ENCODE assay signal across 8 cellular contexts in genomic region chr18:12657849-12658829, GRCh38. TPM values are rescaled to one million over a fixed set of nuclear protein-coding genes. Genes with fewer than 3 reads are reported as not detected.
DNase-seq lines count a peak whose midpoint lies in the region; ATAC-seq and TF ChIP-seq lines count a peak whose summit lies in the region.

SPIRE1 (minus strand) TSS chr18:12658107; CDS start chr18:12657866, 241 bp downstream.

- no peaks in the 10 kb centered on the region for H3K36me3 ChIP-seq in endodermal cell (ENCODE audit: control insufficient read depth, insufficient read depth, low read length)
- H3K36me3 ChIP-seq in mesenchymal stem cell (ENCODE audit: control insufficient read depth in 1 of 2, insufficient read depth in 2 of 2, low read depth in 1 of 2, low read length in 2 of 2), result peaks cover 0 to 7% of the 10 kb centered on the region in 2 experiments

- H2BK5ac ChIP-seq in mesenchymal stem cell (ENCODE audit: low read depth, low read length, poor library complexity, severe bottlenecking), result no peak within 1 kb of the TSS

- H3K27me3 ChIP-seq in endodermal cell (ENCODE audit: control insufficient read depth, insufficient read depth, low read length, poor library complexity, severe bottlenecking) (peaks cover 18% of the 10 kb centered on the region), mesenchymal stem cell (ENCODE audit: control insufficient read depth in 1 of 2, insufficient read depth in 1 of 2, low read length in 2 of 2) (no peaks in the 10 kb centered on the region)

- peak within 1 kb of the TSS; percentile 85 for H2BK120ac ChIP-seq in mesenchymal stem cell (ENCODE audit: low read depth, low read length)

- peak; percentile 9 for DNase-seq in NCI-H1436 treated with DMSO at 0.1 percent for 48 hours (lab: John Stamatoyannopoulos, UW)
- no peak for DNase-seq in NCI-H1436 (lab: John Stamatoyannopoulos, UW)
- DNase-seq in NCI-H226, result peak; percentile 32
- peak; percentile 36 for DNase-seq in activated CD8-positive, alpha-beta T cell treated with anti-CD3 and anti-CD28 coated beads, Interleukin-2, amount 10 ng/mL, durations not matched to agents 7 days and 5 days
- DNase-seq in endodermal cell, result peak; percentile 83
- peak; percentile 71 for DNase-seq in mesenchymal stem cell
- DNase-seq in stimulated activated effector memory CD8-positive, alpha-beta T cell treated with anti-CD3 and anti-CD28 coated beads, Interleukin-12 subunit alpha, Interleukin-12 subunit beta, amount 100 ng/mL, for 72 hours (ENCODE audit: low spot score in 2 of 2), result peak; percentile 28 to 73

- peaks cover 19% of the 10 kb centered on the region for H3K27me3 Mint-ChIP-seq in activated CD8-positive, alpha-beta T cell treated with anti-CD3 and anti-CD28 coated beads, Interleukin-2, amount 10 ng/mL, durations not matched to agents 7 days and 5 days (ENCODE audit: low read depth)
- H3K27me3 Mint-ChIP-seq in endodermal cell (ENCODE audit: insufficient read depth), result peaks cover 12% of the 10 kb centered on the region

- H3K9me3 Mint-ChIP-seq in activated CD8-positive, alpha-beta T cell treated with anti-CD3 and anti-CD28 coated beads, Interleukin-2, amount 10 ng/mL, durations not matched to agents 7 days and 5 days (ENCODE audit: insufficient read depth), result no peaks in the 10 kb centered on the region
- H3K9me3 Mint-ChIP-seq in endodermal cell, result no peaks in the 10 kb centered on the region
- H3K9me3 Mint-ChIP-seq in stimulated activated effector memory CD8-positive, alpha-beta T cell treated with anti-CD3 and anti-CD28 coated beads, Interleukin-12 subunit alpha, Interleukin-12 subunit beta, amount 100 ng/mL, for 72 hours, result no peaks in the 10 kb centered on the region

- peak within 1 kb of the TSS in 1 of 2 experiments; percentile 94 for H3K23ac ChIP-seq in mesenchymal stem cell (ENCODE audit: low read length in 2 of 2)

- 2 to 4% methylated on average over 64 to 125 of the region's 125 CpGs for whole genome bisulfite sequencing in endodermal cell (ENCODE audit: insufficient coverage in 1 of 2, insufficient read length in 1 of 2), 2 experiments
- WGBS in mesenchymal stem cell, result 2% methylated on average over 54 of the region's 125 CpGs

- peak within 1 kb of the TSS; percentile 89 for H2AFZ ChIP-seq in mesenchymal stem cell (ENCODE audit: low read depth, low read length)

- H4K91ac ChIP-seq in mesenchymal stem cell (ENCODE audit: low read length), result peak within 1 kb of the TSS; percentile 83

- peak within 1 kb of the TSS; percentile 97 for H3K4me2 ChIP-seq in mesenchymal stem cell (ENCODE audit: low read length, poor library complexity, severe bottlenecking)

- no peak within 1 kb of the TSS for H2AK5ac ChIP-seq in mesenchymal stem cell (ENCODE audit: low read length, severe bottlenecking)

- POLR2A ChIA-PET in activated CD8-positive, alpha-beta T cell treated with anti-CD3 and anti-CD28 coated beads, Interleukin-2, amount 10 ng/mL, durations not matched to agents 7 days and 5 days (lab: Charles Lee), result no interaction called here

- TF ChIP-seq CTCF in endodermal cell (conservative IDR thresholded peaks at IDR 0.05), result peak; percentile 20

- peak within 1 kb of the TSS; percentile 87 to 97 for H3K4ac ChIP-seq in mesenchymal stem cell (ENCODE audit: low read depth in 1 of 2, low read length in 2 of 2)

- peaks cover 4% of the 10 kb centered on the region for H3K36me3 Mint-ChIP-seq in activated CD8-positive, alpha-beta T cell treated with anti-CD3 and anti-CD28 coated beads, Interleukin-2, amount 10 ng/mL, durations not matched to agents 7 days and 5 days (ENCODE audit: low read depth)
- peaks cover 1% of the 10 kb centered on the region for H3K36me3 Mint-ChIP-seq in endodermal cell (ENCODE audit: low read depth)
- no peaks in the 10 kb centered on the region for H3K36me3 Mint-ChIP-seq in stimulated activated effector memory CD8-positive, alpha-beta T cell treated with anti-CD3 and anti-CD28 coated beads, Interleukin-12 subunit alpha, Interleukin-12 subunit beta, amount 100 ng/mL, for 72 hours

- no peak within 1 kb of the TSS for H3K27ac Mint-ChIP-seq in activated CD8-positive, alpha-beta T cell treated with anti-CD3 and anti-CD28 coated beads, Interleukin-2, amount 10 ng/mL, durations not matched to agents 7 days and 5 days
- H3K27ac Mint-ChIP-seq in endodermal cell, result no peak within 1 kb of the TSS
- H3K27ac Mint-ChIP-seq in stimulated activated effector memory CD8-positive, alpha-beta T cell treated with anti-CD3 and anti-CD28 coated beads, Interleukin-12 subunit alpha, Interleukin-12 subunit beta, amount 100 ng/mL, for 72 hours, result no peak within 1 kb of the TSS

- peak within 1 kb of the TSS; percentile 93 for H2BK15ac ChIP-seq in mesenchymal stem cell (ENCODE audit: low read depth, poor library complexity, severe bottlenecking)

- CTCF ChIA-PET in activated CD8-positive, alpha-beta T cell treated with anti-CD3 and anti-CD28 coated beads, Interleukin-2, amount 10 ng/mL, durations not matched to agents 7 days and 5 days (lab: Charles Lee), result interaction anchor here (1.1 to 7.1 kb wide), 6 partner anchors 18 to 330 kb away, joined by 3 to 73 read pairs (median 5); partner anchors contain the start of gene AFG3L2

- H3K4me1 Mint-ChIP-seq in activated CD8-positive, alpha-beta T cell treated with anti-CD3 and anti-CD28 coated beads, Interleukin-2, amount 10 ng/mL, durations not matched to agents 7 days and 5 days (ENCODE audit: low read depth), result peaks cover 13% of the 10 kb centered on the region
- H3K4me1 Mint-ChIP-seq in endodermal cell, result peaks cover 11% of the 10 kb centered on the region
- H3K4me1 Mint-ChIP-seq in stimulated activated effector memory CD8-positive, alpha-beta T cell treated with anti-CD3 and anti-CD28 coated beads, Interleukin-12 subunit alpha, Interleukin-12 subunit beta, amount 100 ng/mL, for 72 hours, result peaks cover 18% of the 10 kb centered on the region

- H3K4me1 ChIP-seq in endodermal cell (ENCODE audit: control insufficient read depth, insufficient read depth, low read length) (no peaks in the 10 kb centered on the region), mesenchymal stem cell (ENCODE audit: control insufficient read depth, insufficient read depth, low read depth, low read length) (peaks cover 1% of the 10 kb centered on the region)

- H3K4me3 Mint-ChIP-seq in activated CD8-positive, alpha-beta T cell treated with anti-CD3 and anti-CD28 coated beads, Interleukin-2, amount 10 ng/mL, durations not matched to agents 7 days and 5 days, result peak within 1 kb of the TSS; percentile 67
- H3K4me3 Mint-ChIP-seq in endodermal cell, result peak within 1 kb of the TSS; percentile 63
- H3K4me3 Mint-ChIP-seq in stimulated activated effector memory CD8-positive, alpha-beta T cell treated with anti-CD3 and anti-CD28 coated beads, Interleukin-12 subunit alpha, Interleukin-12 subunit beta, amount 100 ng/mL, for 72 hours, result peak within 1 kb of the TSS; percentile 62

- H4K8ac ChIP-seq in mesenchymal stem cell (ENCODE audit: low read length), result peak within 1 kb of the TSS; percentile 87

- H3K27ac ChIP-seq in endodermal cell (ENCODE audit: low read depth, low read length) (no peak within 1 kb of the TSS), mesenchymal stem cell (ENCODE audit: low read length, poor library complexity, severe bottlenecking) (peak within 1 kb of the TSS; percentile 69)

- H3K9me3 ChIP-seq in endodermal cell (ENCODE audit: control insufficient read depth, low read length) (no peaks in the 10 kb centered on the region), mesenchymal stem cell (ENCODE audit: control insufficient read depth, low read length) (no peaks in the 10 kb centered on the region)

- peak within 1 kb of the TSS; percentile 2 to 98 for H3K14ac ChIP-seq in mesenchymal stem cell (ENCODE audit: low read length in 2 of 2)

- peak within 1 kb of the TSS; percentile 92 to 98 for H3K18ac ChIP-seq in mesenchymal stem cell (ENCODE audit: low read depth in 1 of 2, low read length in 2 of 2)

- peak within 1 kb of the TSS in 1 of 2 experiments; percentile 88 for H2BK12ac ChIP-seq in mesenchymal stem cell (ENCODE audit: low read length in 2 of 2)

- H3K4me3 ChIP-seq in endodermal cell (ENCODE audit: low read length) (peak within 1 kb of the TSS; percentile 93), mesenchymal stem cell (ENCODE audit: insufficient read depth in 1 of 2, low read depth in 1 of 2, low read length in 2 of 2) (peak within 1 kb of the TSS; percentile 82 to 91)

- peak; percentile 70 for ATAC-seq in HG02678 (IDR thresholded peaks at IDR 0.05; ENCODE audit: unreplicated experiment)
- ATAC-seq in activated CD8-positive, alpha-beta T cell treated with anti-CD3 and anti-CD28 coated beads, Interleukin-2, amount 10 ng/mL, durations not matched to agents 7 days and 5 days, result peak; percentile 73
- ATAC-seq in stimulated activated effector memory CD8-positive, alpha-beta T cell treated with anti-CD3 and anti-CD28 coated beads, Interleukin-12 subunit alpha, Interleukin-12 subunit beta, amount 100 ng/mL, for 72 hours, result peak; percentile 76

- H3K79me1 ChIP-seq in mesenchymal stem cell (replicated peaks; ENCODE audit: low read length, poor library complexity, severe bottlenecking), result peaks cover 2% of the 10 kb centered on the region

- H3K9ac ChIP-seq in endodermal cell (ENCODE audit: extremely low read depth, low read length, poor library complexity, severe bottlenecking) (peak within 1 kb of the TSS; percentile 48), mesenchymal stem cell (ENCODE audit: low read length) (peak within 1 kb of the TSS; percentile 97)

RNA-seq across cellular contexts. Expression of gene SPIRE1, which starts in this region (rescaled TPM):
- total RNA-seq in activated CD8-positive, alpha-beta T cell treated with anti-CD3 and anti-CD28 coated beads, Interleukin-2, amount 10 ng/mL, durations not matched to agents 7 days and 5 days, result 1 to 10 TPM; 2.5 to 2.7 TPM
- total RNA-seq in endodermal cell, result 10 to 100 TPM; 14.2 to 17.2 TPM
- 11.6 TPM for polyA plus RNA-seq in endodermal cell (2013, experiment 1 of 2)
- polyA plus RNA-seq in endodermal cell (2013, experiment 2 of 2), result 9.6 TPM
- polyA plus RNA-seq in mesenchymal stem cell (2013, experiment 1 of 2), result 22.1 TPM
- polyA plus RNA-seq in mesenchymal stem cell (2013, experiment 2 of 2), result 21.5 TPM

Comparison
In these comparisons a context has a peak if more than half of its experiments do, and no peak if none do; other contexts are left out.
1. RNA of gene SPIRE1 (total RNA-seq): 14.2 to 17.2 TPM in endodermal cell; 2.5 to 2.7 TPM in activated CD8-positive, alpha-beta T cell treated with anti-CD3 and anti-CD28 coated beads, Interleukin-2, amount 10 ng/mL, durations not matched to agents 7 days and 5 days; every median in the first group is over 4 times any median in the second.
2. Peak in every context shown above with its lines, with median percentiles within 50 percentile points of each other: ATAC-seq and H3K4me3 Mint-ChIP-seq.